In the genomic region with DNA sequence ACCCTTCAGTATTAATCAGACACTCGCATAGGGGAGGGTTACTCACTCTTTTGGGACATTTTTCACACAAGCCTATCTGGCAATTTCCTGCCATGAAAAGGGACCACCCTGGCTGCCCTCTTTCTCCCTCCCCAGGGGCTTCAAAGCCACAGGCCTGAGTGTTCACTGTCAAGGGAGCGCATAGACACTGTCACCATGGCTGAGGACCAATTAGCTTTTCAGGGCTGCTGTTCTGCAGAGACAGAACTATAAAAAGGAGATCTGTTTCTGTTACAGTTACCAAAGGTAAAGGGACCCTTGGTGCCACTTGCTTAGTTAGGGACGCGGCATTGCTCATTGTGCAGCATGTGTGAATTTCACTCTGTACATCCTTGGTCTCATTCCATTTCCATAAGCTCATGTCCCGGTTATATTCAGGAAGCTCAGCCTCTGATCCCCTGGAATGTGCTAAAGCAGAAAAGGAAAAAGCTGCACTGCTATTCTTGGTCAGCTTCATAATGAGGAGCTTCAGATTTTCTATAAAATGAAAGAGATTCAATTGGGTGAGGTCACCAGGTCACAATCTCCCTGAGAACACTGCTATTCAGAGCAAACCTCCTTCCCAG, we compare ENCODE assay signal across 15 cellular contexts. TPM values are rescaled to one million over a fixed set of nuclear protein-coding genes. Genes with fewer than 3 reads are reported as not detected.
DNase-seq lines count a peak whose midpoint lies in the region; ATAC-seq and TF ChIP-seq lines count a peak whose summit lies in the region.
"Had no signal": no experiment of that assay in that cellular context is flagged by ENCODE, and none has a peak within 500 bp of the region (broad histone marks: within the 10 kb centered on the region; RNA-seq: fewer than 3 reads in every experiment).

No MANE protein-coding gene starts in this region.

- H3K36me3 ChIP-seq in SK-N-MC (ENCODE audit: insufficient read depth, low read length), result no peaks in the 10 kb centered on the region
- H3K36me3 ChIP-seq in esophagus muscularis mucosa, result no peaks in the 10 kb centered on the region
- H3K36me3 ChIP-seq: upper lobe of right lung had no signal

- H3K36me3 Mint-ChIP-seq in nephron (ENCODE audit: low read depth), result no peaks in the 10 kb centered on the region
- H3K36me3 Mint-ChIP-seq in activated naive CD4-positive, alpha-beta T cell treated with anti-CD3 and anti-CD28 coated beads, Interleukin-2, amount 10 ng/mL, durations not matched to agents 7 days and 5 days, result no peaks in the 10 kb centered on the region

- H3K27ac Mint-ChIP-seq in nephron, result peak overlapping the region; percentile 26 to 63 (median 40)
- no peak overlapping the region for H3K27ac Mint-ChIP-seq in activated naive CD4-positive, alpha-beta T cell treated with anti-CD3 and anti-CD28 coated beads, Interleukin-2, amount 10 ng/mL, durations not matched to agents 7 days and 5 days

- no peaks in the 10 kb centered on the region for H3K27me3 ChIP-seq in esophagus muscularis mucosa
- H3K27me3 ChIP-seq: upper lobe of right lung had no signal

- no peak overlapping the region for H3K4me3 Mint-ChIP-seq in nephron
- H3K4me3 Mint-ChIP-seq in activated naive CD4-positive, alpha-beta T cell treated with anti-CD3 and anti-CD28 coated beads, Interleukin-2, amount 10 ng/mL, durations not matched to agents 7 days and 5 days, result no peak overlapping the region

- H3K27me3 Mint-ChIP-seq in nephron (ENCODE audit: low read depth), result peaks cover 3% of the 10 kb centered on the region
- peaks cover 24% of the 10 kb centered on the region for H3K27me3 Mint-ChIP-seq in activated naive CD4-positive, alpha-beta T cell treated with anti-CD3 and anti-CD28 coated beads, Interleukin-2, amount 10 ng/mL, durations not matched to agents 7 days and 5 days

- WGBS in esophagus muscularis mucosa, result 62% methylated on average over 5 of the region's 5 CpGs

- no peaks in the 10 kb centered on the region for H3K9me3 Mint-ChIP-seq in nephron
- no peaks in the 10 kb centered on the region for H3K9me3 Mint-ChIP-seq in activated naive CD4-positive, alpha-beta T cell treated with anti-CD3 and anti-CD28 coated beads, Interleukin-2, amount 10 ng/mL, durations not matched to agents 7 days and 5 days

- H3K4me3 ChIP-seq in SK-N-MC, result no peak overlapping the region
- H3K4me3 ChIP-seq in esophagus muscularis mucosa, result no peak overlapping the region
- H3K4me3 ChIP-seq: upper lobe of right lung had no signal

- CTCF ChIA-PET in activated naive CD4-positive, alpha-beta T cell treated with anti-CD3 and anti-CD28 coated beads, Interleukin-2, amount 10 ng/mL, durations not matched to agents 7 days and 5 days (lab: Charles Lee), result interaction anchor here (0.9 kb wide), 1 partner anchor 182 kb away, joined by 3 read pairs; no protein-coding TSS in a partner anchor

- peaks cover 27% of the 10 kb centered on the region for H3K4me1 Mint-ChIP-seq in nephron
- H3K4me1 Mint-ChIP-seq in activated naive CD4-positive, alpha-beta T cell treated with anti-CD3 and anti-CD28 coated beads, Interleukin-2, amount 10 ng/mL, durations not matched to agents 7 days and 5 days, result peaks cover 14% of the 10 kb centered on the region

- ATAC-seq in GM21390 (IDR thresholded peaks at IDR 0.05; ENCODE audit: unreplicated experiment) (no peak), GM18517 (IDR thresholded peaks at IDR 0.05; ENCODE audit: unreplicated experiment) (no peak)
- ATAC-seq: esophagus mucosa, upper lobe of right lung had no signal

- H3K4me1 ChIP-seq in esophagus muscularis mucosa, result peaks cover 0 to 4% (median 0%) of the 10 kb centered on the region in 4 donors
- H3K4me1 ChIP-seq: upper lobe of right lung had no signal

- intact Hi-C loops in esophagus muscularis mucosa (cut with DNase I), result no loop called here

- H3K27ac ChIP-seq in SK-N-MC (peak overlapping the region; percentile 74), esophagus muscularis mucosa (replicated peaks in 1 of 4) (no peak overlapping the region)
- H3K27ac ChIP-seq: upper lobe of right lung had no signal

- H3K9ac ChIP-seq in SK-N-MC (ENCODE audit: insufficient read length), result no peak overlapping the region

- no peak for TF ChIP-seq EP300 in esophagus muscularis mucosa (IDR thresholded peaks at IDR 0.05)

- DNase-seq in EH (ENCODE audit: low read depth), result peak; percentile 82
- DNase-seq in SK-N-MC (ENCODE audit: low read depth, low spot score), result no peak
- DNase-seq in esophagus muscularis mucosa (ENCODE audit: extremely low spot score), result peak; percentile 68
- DNase-seq in NCI-H1930 (lab: John Stamatoyannopoulos, UW), result no peak
- DNase-seq in activated naive CD4-positive, alpha-beta T cell treated with anti-CD3 and anti-CD28 coated beads, Interleukin-2, amount 10 ng/mL, durations not matched to agents 7 days and 5 days, result no peak
- DNase-seq: activated gamma-delta T cell treated with Interleukin-2 at 50 U/mL for 16 hours; central memory CD4-positive, alpha-beta T cell; midbrain; SHP77; stimulated activated CD4-positive, alpha-beta T cell treated with anti-CD3 and anti-CD28 coated beads, Interleukin-4, amount 100 ng/mL, for 1 hour; upper lobe of right lung had no signal

- no peak for TF ChIP-seq POLR2A in esophagus muscularis mucosa (IDR thresholded peaks at IDR 0.05; ENCODE audit: low read depth)

- H3K9me3 ChIP-seq in SK-N-MC (ENCODE audit: low read depth, low read length) (no peaks in the 10 kb centered on the region), esophagus muscularis mucosa (no peaks in the 10 kb centered on the region)
- H3K9me3 ChIP-seq: upper lobe of right lung had no signal

- TF ChIP-seq CTCF in esophagus muscularis mucosa (IDR thresholded peaks at IDR 0.05), result no peak
- TF ChIP-seq CTCF in nephron (IDR thresholded peaks at IDR 0.05; ENCODE audit: unreplicated experiment in 3 of 3), result no peak

RNA-seq across cellular contexts. Expression of a gene that starts 55.5 kb away (rescaled TPM):
- total RNA-seq in esophagus muscularis mucosa, result 10 to 100 TPM in 2 of 4 donors, 1 to 10 TPM in 2; 4.6 to 14.3 (median 7.7) TPM

Comparison
In these comparisons a context has a peak if more than half of its experiments do, and no peak if none do; other contexts are left out.
1. DNase-seq: peak in EH (single experiment) and esophagus muscularis mucosa (single experiment); none in SK-N-MC (single experiment), NCI-H1930 (0 of 2) and activated naive CD4-positive, alpha-beta T cell treated with anti-CD3 and anti-CD28 coated beads, Interleukin-2, amount 10 ng/mL, durations not matched to agents 7 days and 5 days (single experiment).